8 cellular contexts compared by ENCODE assay signal in genomic region chr18:62420513-62421209, GRCh38.
DNase-seq lines count a peak whose midpoint lies in the region; ATAC-seq and TF ChIP-seq lines count a peak whose summit lies in the region.

No MANE protein-coding gene starts in this region.

- H2BK20ac ChIP-seq in IMR-90 (ENCODE audit: low read depth, low read length) = peak overlapping the region; percentile 45; the same call in 1 of the 2 replicates

- H3K23ac ChIP-seq in IMR-90 (ENCODE audit: low read depth, low read length) = no peak overlapping the region

- BruUV-seq in Caco-2 (replicated peaks; lab: Mats Ljungman, UMichigan) (no TSS peak), IMR-90 (replicated peaks; lab: Mats Ljungman, UMichigan) (no TSS peak)

- H2AK9ac ChIP-seq in IMR-90 (replicated peaks; ENCODE audit: low read depth, low read length, poor library complexity) = no peak overlapping the region

- POLR2A ChIA-PET in Caco-2 (lab: Charles Lee) = no interaction called here
- POLR2A ChIA-PET in IMR-90 (lab: Charles Lee; ENCODE audit: unreplicated experiment) = no interaction called here
- POLR2A ChIA-PET in activated CD4-positive, alpha-beta T cell treated with anti-CD3 and anti-CD28 coated beads, Interleukin-2, amount 10 ng/mL, durations not matched to agents 7 days and 5 days (lab: Charles Lee) = interaction anchor here (0.6 to 1.0 kb wide), 4 partner anchors 36 to 102 kb away, joined by 3 to 4 read pairs (median 3); partner anchors contain the start of gene ZCCHC2

- H3K4me3 ChIP-seq in Caco-2 (ENCODE audit: low read depth, low read length) = no peak overlapping the region
- H3K4me3 ChIP-seq in IMR-90 (ENCODE audit: insufficient read depth, low read depth, low read length) = no peak overlapping the region

- peak overlapping the region; percentile 19; the same call in 1 of the 2 replicates for H2BK120ac ChIP-seq in IMR-90 (ENCODE audit: low read depth, low read length)

- WGBS in IMR-90 (ENCODE audit: extremely low coverage in 2 of 2, insufficient read length in 1 of 2), 2 experiments = 57% methylated on average over 3 of the region's 9 CpGs; no CpG with 5 or more reads in 1 of the 2 experiments

- CTCF ChIA-PET in Caco-2 (lab: Charles Lee) = no interaction called here
- CTCF ChIA-PET in IMR-90 (lab: Yijun Ruan, JAX) = interaction anchor here (0.6 to 0.7 kb wide), 2 partner anchors 241 to 562 kb away, joined by 3 to 4 read pairs; no protein-coding TSS in a partner anchor
- CTCF ChIA-PET in activated CD4-positive, alpha-beta T cell treated with anti-CD3 and anti-CD28 coated beads, Interleukin-2, amount 10 ng/mL, durations not matched to agents 7 days and 5 days (lab: Charles Lee) = interaction anchor here (0.6 to 2.0 kb wide), 14 partner anchors 21 to 993 kb away, joined by 3 to 10 read pairs (median 3); no protein-coding TSS in a partner anchor

- H3K27me3 Mint-ChIP-seq in Caco-2 (ENCODE audit: insufficient read depth, unreplicated experiment) = no peaks in the 10 kb centered on the region
- no peaks in the 10 kb centered on the region for H3K27me3 Mint-ChIP-seq in activated CD4-positive, alpha-beta T cell treated with anti-CD3 and anti-CD28 coated beads, Interleukin-2, amount 10 ng/mL, durations not matched to agents 7 days and 5 days

- DNase-seq in Caco-2 = no peak
- DNase-seq in IMR-90 = peak; percentile 65
- DNase-seq in activated CD4-positive, alpha-beta T cell treated with anti-CD3 and anti-CD28 coated beads, Interleukin-2, amount 10 ng/mL, durations not matched to agents 7 days and 5 days = peak; percentile 82
- peak; percentile 27 for DNase-seq in effector CD8-positive, alpha-beta T cell (lab: John Stamatoyannopoulos, UW)
- no peak for DNase-seq in sciatic nerve (ENCODE audit: low spot score)
- DNase-seq in globus pallidus (ENCODE audit: low spot score) = no peak
- DNase-seq in anterior cingulate cortex (lab: John Stamatoyannopoulos, UW) = no peak

- H3K4me1 ChIP-seq in Caco-2 (no peaks in the 10 kb centered on the region), IMR-90 (ENCODE audit: control insufficient read depth, insufficient read depth, low read length) (peaks cover 3% of the 10 kb centered on the region; the same call in 1 of the 2 replicates)

- TF ChIP-seq POLR2A in IMR-90 (IDR thresholded peaks at IDR 0.05; ENCODE audit: low read depth, low read length) = no peak

- H2AFZ ChIP-seq in IMR-90 (replicated peaks; ENCODE audit: low read length, poor library complexity) = no peak overlapping the region

- no peak for TF ChIP-seq RAD21 in IMR-90 (IDR thresholded peaks at IDR 0.05; ENCODE audit: low read length)

- no peak overlapping the region for H3K14ac ChIP-seq in IMR-90 (replicated peaks; ENCODE audit: low read depth, low read length)

- H3K36me3 Mint-ChIP-seq in Caco-2 (ENCODE audit: insufficient read depth, unreplicated experiment) = no peaks in the 10 kb centered on the region
- peaks cover 13% of the 10 kb centered on the region for H3K36me3 Mint-ChIP-seq in activated CD4-positive, alpha-beta T cell treated with anti-CD3 and anti-CD28 coated beads, Interleukin-2, amount 10 ng/mL, durations not matched to agents 7 days and 5 days (ENCODE audit: low read depth)

- H3K4me2 ChIP-seq in IMR-90 (ENCODE audit: low read depth, low read length) = peak overlapping the region; percentile 61

- in situ Hi-C loops in IMR-90 (cut with MboI; ENCODE audit: low sequenced_read_pairs) = no loop called here

- dilution Hi-C loops in IMR-90 (cut with HindIII; ENCODE audit: low sequenced_read_pairs, unreplicated experiment) = no loop called here

- H4K20me1 ChIP-seq in IMR-90 (ENCODE audit: insufficient read depth, low read length) = no peaks in the 10 kb centered on the region

- no peaks in the 10 kb centered on the region for H3K9me3 Mint-ChIP-seq in Caco-2 (ENCODE audit: unreplicated experiment)
- peaks cover 5% of the 10 kb centered on the region for H3K9me3 Mint-ChIP-seq in activated CD4-positive, alpha-beta T cell treated with anti-CD3 and anti-CD28 coated beads, Interleukin-2, amount 10 ng/mL, durations not matched to agents 7 days and 5 days

- peak overlapping the region; percentile 45; the same call in 1 of the 2 replicates for H3K27ac ChIP-seq in IMR-90 (ENCODE audit: insufficient read depth, low read length)

- H3K79me1 ChIP-seq in IMR-90 (ENCODE audit: low read depth in 1 of 2, low read length in 2 of 2) = no peaks in the 10 kb centered on the region

- intact Hi-C loops in Caco-2 (cut with micrococcal nuclease; ENCODE audit: unreplicated experiment) = no loop called here
- intact Hi-C loops in IMR-90 (cut with micrococcal nuclease) = no loop called here
- intact Hi-C loops in sciatic nerve (cut with DNase I) = no loop called here

- peak overlapping the region; percentile 68; the same call in 1 of the 2 replicates for H3K18ac ChIP-seq in IMR-90 (ENCODE audit: low read depth, low read length)

- H4K5ac ChIP-seq in IMR-90 (ENCODE audit: low read depth, low read length) = no peak overlapping the region

- H3K4ac ChIP-seq in IMR-90 (ENCODE audit: low read depth, low read length) = 0 out of 2 replicates have a peak overlapping the region, but pooled peaks have one; percentile 30

- no peak overlapping the region for H3K56ac ChIP-seq in IMR-90 (ENCODE audit: extremely low read depth, insufficient read depth, low read length)

- ATAC-seq in GM21447 (IDR thresholded peaks at IDR 0.05; ENCODE audit: unreplicated experiment) = peak; percentile 94
- peak; percentile 59; the same call in 1 of the 2 replicates for ATAC-seq in IMR-90 (ENCODE audit: low read depth)
- peak; percentile 38 for ATAC-seq in sciatic nerve

- peak overlapping the region; percentile 58 for H3K4me3 Mint-ChIP-seq in Caco-2 (ENCODE audit: unreplicated experiment)
- peak overlapping the region; percentile 64 for H3K4me3 Mint-ChIP-seq in activated CD4-positive, alpha-beta T cell treated with anti-CD3 and anti-CD28 coated beads, Interleukin-2, amount 10 ng/mL, durations not matched to agents 7 days and 5 days

- no peak overlapping the region for H3K9ac ChIP-seq in IMR-90 (ENCODE audit: low read depth, low read length)

- H3K9me3 ChIP-seq in Caco-2 = no peaks in the 10 kb centered on the region
- H3K9me3 ChIP-seq in IMR-90 (ENCODE audit: control insufficient read depth, insufficient read depth, low read length) = no peaks in the 10 kb centered on the region

- H2BK15ac ChIP-seq in IMR-90 (ENCODE audit: low read depth, low read length) = no peak overlapping the region

- H3K9me1 ChIP-seq in IMR-90 (ENCODE audit: insufficient read depth, low read length) = no peaks in the 10 kb centered on the region

- H3K27me3 ChIP-seq in Caco-2 (replicated peaks; ENCODE audit: control insufficient read depth, insufficient read depth, low read length) (no peaks in the 10 kb centered on the region), IMR-90 (ENCODE audit: control insufficient read depth, insufficient read depth, low read length) (no peaks in the 10 kb centered on the region; the same call in 1 of the 2 replicates)

- no peaks in the 10 kb centered on the region for H3K36me3 ChIP-seq in Caco-2 (ENCODE audit: control insufficient read depth, insufficient read depth, low read length)
- no peaks in the 10 kb centered on the region for H3K36me3 ChIP-seq in IMR-90 (ENCODE audit: control insufficient read depth, insufficient read depth, low read length)

- no peak for TF ChIP-seq CTCF in Caco-2 (IDR thresholded peaks at IDR 0.05; ENCODE audit: insufficient read depth in 1 of 2, low read depth in 1 of 2, low read length in 1 of 2, severe bottlenecking in 1 of 2, unreplicated experiment in 1 of 2)
- no peak for TF ChIP-seq CTCF in IMR-90 (conservative IDR thresholded peaks at IDR 0.05; ENCODE audit: low read depth, low read length)

- H2AK5ac ChIP-seq in IMR-90 (ENCODE audit: low read depth, low read length) = no peak overlapping the region

- H4K8ac ChIP-seq in IMR-90 (ENCODE audit: low read depth in 2 of 2, low read length in 2 of 2) = no peak overlapping the region; a peak in 1 of 4 replicates

- H3K4me1 Mint-ChIP-seq in Caco-2 (ENCODE audit: low read depth, unreplicated experiment) = peaks cover 23% of the 10 kb centered on the region
- peaks cover 60% of the 10 kb centered on the region for H3K4me1 Mint-ChIP-seq in activated CD4-positive, alpha-beta T cell treated with anti-CD3 and anti-CD28 coated beads, Interleukin-2, amount 10 ng/mL, durations not matched to agents 7 days and 5 days

- H4K91ac ChIP-seq in IMR-90 (ENCODE audit: insufficient read depth, low read depth, low read length) = no peak overlapping the region

- peak overlapping the region; percentile 20 for H3K27ac Mint-ChIP-seq in Caco-2 (ENCODE audit: unreplicated experiment)
- H3K27ac Mint-ChIP-seq in activated CD4-positive, alpha-beta T cell treated with anti-CD3 and anti-CD28 coated beads, Interleukin-2, amount 10 ng/mL, durations not matched to agents 7 days and 5 days = peak overlapping the region; percentile 94

- peak overlapping the region; percentile 34 for H2BK5ac ChIP-seq in IMR-90 (ENCODE audit: low read depth, low read length, poor library complexity, severe bottlenecking)

TF ChIP-seq in IMR-90, 13 proteins besides CTCF, POLR2A, EP300 and RAD21:
- TF ChIP-seq MXI1 (IDR thresholded peaks at IDR 0.05; ENCODE audit: borderline replicate concordance, low read depth, low read length) (no peak), RFX5 (IDR thresholded peaks at IDR 0.05; ENCODE audit: low read depth, low read length) (no peak), RCOR1 (IDR thresholded peaks at IDR 0.05; ENCODE audit: insufficient replicate concordance, low read length) (no peak), CEBPB (IDR thresholded peaks at IDR 0.05; ENCODE audit: low read depth, low read length) (no peak), MAZ (IDR thresholded peaks at IDR 0.05; ENCODE audit: borderline replicate concordance, low read depth, low read length) (no peak), MAFK (IDR thresholded peaks at IDR 0.05; ENCODE audit: low read depth, low read length) (no peak), CHD1 (IDR thresholded peaks at IDR 0.05; ENCODE audit: low read depth, low read length) (no peak), USF2 (IDR thresholded peaks at IDR 0.05; ENCODE audit: low read depth, low read length) (no peak), FOS (IDR thresholded peaks at IDR 0.05; ENCODE audit: low read depth, low read length) (peak; percentile 35; the same call in 1 of the 2 replicates)
TF ChIP-seq in IMR-90: peak in this region for 1.

Comparison
In these comparisons a context has a peak if more than half of its experiments do, and no peak if none do; other contexts are left out.
1. DNase-seq: peak in IMR-90 (single experiment), activated CD4-positive, alpha-beta T cell treated with anti-CD3 and anti-CD28 coated beads, Interleukin-2, amount 10 ng/mL, durations not matched to agents 7 days and 5 days (single experiment) and effector CD8-positive, alpha-beta T cell (single experiment); none in Caco-2 (0 of 2), sciatic nerve (single experiment), globus pallidus (single experiment) and anterior cingulate cortex (0 of 58).
2. ATAC-seq: peak in every context shown above with its lines; median percentile 94 in GM21447; 59 in IMR-90; 38 in sciatic nerve.